ENCODE assay signal across 1 cellular context in the genomic region with DNA sequence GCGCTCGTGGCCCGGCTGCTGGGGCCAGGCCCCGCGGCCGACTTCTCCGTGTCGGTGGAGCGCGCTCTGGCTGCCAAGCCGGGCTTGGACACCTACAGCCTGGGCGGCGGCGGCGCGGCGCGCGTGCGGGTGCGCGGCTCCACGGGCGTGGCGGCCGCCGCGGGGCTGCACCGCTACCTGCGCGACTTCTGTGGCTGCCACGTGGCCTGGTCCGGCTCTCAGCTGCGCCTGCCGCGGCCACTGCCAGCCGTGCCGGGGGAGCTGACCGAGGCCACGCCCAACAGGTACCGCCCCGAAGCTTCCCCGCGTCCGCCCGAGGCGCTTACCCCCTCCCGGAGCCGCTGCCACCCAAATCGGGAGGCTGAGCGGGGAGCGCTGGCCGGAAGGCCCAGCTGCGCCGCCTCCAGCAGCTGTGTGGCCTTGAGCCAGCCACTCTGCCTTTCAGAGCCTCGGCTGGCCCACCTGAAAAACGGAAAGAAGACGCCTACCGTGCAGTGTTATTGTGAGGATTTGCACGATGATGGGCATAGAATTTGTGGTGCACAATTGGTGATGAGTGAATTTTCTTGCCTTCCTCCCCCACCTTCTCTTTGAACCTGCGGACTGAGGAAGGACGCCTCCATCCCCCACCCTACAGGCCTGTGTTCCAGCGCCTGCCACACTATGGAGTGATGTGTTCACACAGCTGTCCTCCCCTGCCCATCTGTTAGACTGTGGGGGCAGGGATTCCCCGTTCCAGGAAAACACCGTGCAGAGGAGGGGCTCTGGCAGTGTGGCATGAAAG.
TF ChIP-seq lines count a peak whose summit lies in the region.

No MANE protein-coding gene starts in this region.

TF ChIP-seq in GM12878, 131 proteins besides CTCF, POLR2A, EP300 and RAD21 (continues in another document):
- TF ChIP-seq, protein P1, sequence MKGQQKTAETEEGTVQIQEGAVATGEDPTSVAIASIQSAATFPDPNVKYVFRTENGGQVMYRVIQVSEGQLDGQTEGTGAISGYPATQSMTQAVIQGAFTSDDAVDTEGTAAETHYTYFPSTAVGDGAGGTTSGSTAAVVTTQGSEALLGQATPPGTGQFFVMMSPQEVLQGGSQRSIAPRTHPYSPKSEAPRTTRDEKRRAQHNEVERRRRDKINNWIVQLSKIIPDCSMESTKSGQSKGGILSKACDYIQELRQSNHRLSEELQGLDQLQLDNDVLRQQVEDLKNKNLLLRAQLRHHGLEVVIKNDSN (IDR thresholded peaks at IDR 0.05; ENCODE audit: borderline replicate concordance, extremely low read length, insufficient read depth, low read depth, low read length), result peak; percentile 54
- TF ChIP-seq TCF12 (IDR thresholded peaks at IDR 0.05; ENCODE audit: low read depth, low read length) (peak; percentile 44; the same call in 1 of the 2 replicates), NKRF (conservative IDR thresholded peaks at IDR 0.05) (peak; percentile 97), MXI1 (IDR thresholded peaks at IDR 0.05; ENCODE audit: low read depth, low read length) (peak; percentile 97), MEF2B (IDR thresholded peaks at IDR 0.05; ENCODE audit: partially characterized antibody, poor library complexity, severe bottlenecking) (peak; percentile 12), POLR2AphosphoS5 (IDR thresholded peaks at IDR 0.05; ENCODE audit: low read length) (0 out of 2 replicates have a peak, but pooled peaks have one; percentile 31), NBN (IDR thresholded peaks at IDR 0.05) (peak; percentile 41), EGR1 (IDR thresholded peaks at IDR 0.05; ENCODE audit: borderline replicate concordance in 1 of 2, low read depth in 2 of 2, low read length in 2 of 2) (no peak), E4F1 (IDR thresholded peaks at IDR 0.05; ENCODE audit: borderline replicate concordance, partially characterized antibody) (no peak), CHD4 (IDR thresholded peaks at IDR 0.05) (no peak), ELK1 (IDR thresholded peaks at IDR 0.05; ENCODE audit: low read depth, low read length) (0 out of 2 replicates have a peak, but pooled peaks have one; percentile 45), MAX (IDR thresholded peaks at IDR 0.05; ENCODE audit: low read depth, low read length) (peak; percentile 11; the same call in 1 of the 2 replicates), SMAD1 (IDR thresholded peaks at IDR 0.05; ENCODE audit: low read depth, partially characterized antibody) (no peak), RUNX3 (IDR thresholded peaks at IDR 0.05; ENCODE audit: low read length) (peak; percentile 30; the same call in 1 of the 2 replicates), SMC3 (IDR thresholded peaks at IDR 0.05; ENCODE audit: borderline replicate concordance, low read length) (no peak), GATAD2B (conservative IDR thresholded peaks at IDR 0.05; ENCODE audit: low read depth) (peak; percentile 98), RB1 (IDR thresholded peaks at IDR 0.05; ENCODE audit: borderline replicate concordance) (0 out of 2 replicates have a peak, but pooled peaks have one; percentile 29), NRF1 (conservative IDR thresholded peaks at IDR 0.05; ENCODE audit: low read depth, low read length) (0 out of 2 replicates have a peak, but pooled peaks have one; percentile 9), TARDBP (IDR thresholded peaks at IDR 0.05; ENCODE audit: borderline replicate concordance) (no peak), LARP7 (IDR thresholded peaks at IDR 0.05) (peak; percentile 95), DPF2 (IDR thresholded peaks at IDR 0.05) (peak; percentile 87; the same call in 1 of the 2 replicates), EZH2 (IDR thresholded peaks at IDR 0.05; ENCODE audit: borderline replicate concordance, control insufficient read depth, low read depth, low read length) (no peak), SUZ12 (IDR thresholded peaks at IDR 0.05; ENCODE audit: unreplicated experiment) (no peak), BCL3 (IDR thresholded peaks at IDR 0.05; ENCODE audit: borderline replicate concordance, insufficient read depth, low read depth, low read length, poor library complexity, severe bottlenecking) (no peak), BHLHE40 (IDR thresholded peaks at IDR 0.05; ENCODE audit: borderline replicate concordance in 1 of 2, low read depth in 2 of 2, low read length in 1 of 2) (peak in 1 of 2 experiments; percentile 48; a peak in 2 of 4 replicates), IKZF2 (IDR thresholded peaks at IDR 0.05) (peak; percentile 9 to 19; a peak in 1 of 4 replicates), IKZF1 (conservative IDR thresholded peaks at IDR 0.05) (peak; percentile 71), ZNF24 (IDR thresholded peaks at IDR 0.05) (no peak), HDGF (IDR thresholded peaks at IDR 0.05) (peak; percentile 36; the same call in 1 of the 2 replicates), ZNF217 (IDR thresholded peaks at IDR 0.05) (peak; percentile 56; the same call in 1 of the 2 replicates), TCF3 (IDR thresholded peaks at IDR 0.05; ENCODE audit: borderline replicate concordance, insufficient read depth, low read depth, low read length) (0 out of 2 replicates have a peak, but pooled peaks have one; percentile 53), BACH1 (IDR thresholded peaks at IDR 0.05; ENCODE audit: borderline replicate concordance) (0 out of 2 replicates have a peak, but pooled peaks have one; percentile 43), FOXK2 (IDR thresholded peaks at IDR 0.05) (0 out of 2 replicates have a peak, but pooled peaks have one; percentile 15), CREM (IDR thresholded peaks at IDR 0.05; ENCODE audit: low read depth) (no peak), SMARCA5 (IDR thresholded peaks at IDR 0.05) (peak; percentile 90), ZNF274 (IDR thresholded peaks at IDR 0.05; ENCODE audit: insufficient read depth, insufficient read length) (no peak), HCFC1 (IDR thresholded peaks at IDR 0.05; ENCODE audit: low read length) (0 out of 2 replicates have a peak, but pooled peaks have one; percentile 2)
- TF ChIP-seq, protein P2, sequence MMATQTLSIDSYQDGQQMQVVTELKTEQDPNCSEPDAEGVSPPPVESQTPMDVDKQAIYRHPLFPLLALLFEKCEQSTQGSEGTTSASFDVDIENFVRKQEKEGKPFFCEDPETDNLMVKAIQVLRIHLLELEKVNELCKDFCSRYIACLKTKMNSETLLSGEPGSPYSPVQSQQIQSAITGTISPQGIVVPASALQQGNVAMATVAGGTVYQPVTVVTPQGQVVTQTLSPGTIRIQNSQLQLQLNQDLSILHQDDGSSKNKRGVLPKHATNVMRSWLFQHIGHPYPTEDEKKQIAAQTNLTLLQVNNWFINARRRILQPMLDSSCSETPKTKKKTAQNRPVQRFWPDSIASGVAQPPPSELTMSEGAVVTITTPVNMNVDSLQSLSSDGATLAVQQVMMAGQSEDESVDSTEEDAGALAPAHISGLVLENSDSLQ (IDR thresholded peaks at IDR 0.05), result no peak
- TF ChIP-seq, protein P3, sequence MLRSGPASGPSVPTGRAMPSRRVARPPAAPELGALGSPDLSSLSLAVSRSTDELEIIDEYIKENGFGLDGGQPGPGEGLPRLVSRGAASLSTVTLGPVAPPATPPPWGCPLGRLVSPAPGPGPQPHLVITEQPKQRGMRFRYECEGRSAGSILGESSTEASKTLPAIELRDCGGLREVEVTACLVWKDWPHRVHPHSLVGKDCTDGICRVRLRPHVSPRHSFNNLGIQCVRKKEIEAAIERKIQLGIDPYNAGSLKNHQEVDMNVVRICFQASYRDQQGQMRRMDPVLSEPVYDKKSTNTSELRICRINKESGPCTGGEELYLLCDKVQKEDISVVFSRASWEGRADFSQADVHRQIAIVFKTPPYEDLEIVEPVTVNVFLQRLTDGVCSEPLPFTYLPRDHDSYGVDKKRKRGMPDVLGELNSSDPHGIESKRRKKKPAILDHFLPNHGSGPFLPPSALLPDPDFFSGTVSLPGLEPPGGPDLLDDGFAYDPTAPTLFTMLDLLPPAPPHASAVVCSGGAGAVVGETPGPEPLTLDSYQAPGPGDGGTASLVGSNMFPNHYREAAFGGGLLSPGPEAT (IDR thresholded peaks at IDR 0.05; ENCODE audit: low read depth), result peak; percentile 54; the same call in 1 of the 2 replicates
- TF ChIP-seq, protein P4, sequence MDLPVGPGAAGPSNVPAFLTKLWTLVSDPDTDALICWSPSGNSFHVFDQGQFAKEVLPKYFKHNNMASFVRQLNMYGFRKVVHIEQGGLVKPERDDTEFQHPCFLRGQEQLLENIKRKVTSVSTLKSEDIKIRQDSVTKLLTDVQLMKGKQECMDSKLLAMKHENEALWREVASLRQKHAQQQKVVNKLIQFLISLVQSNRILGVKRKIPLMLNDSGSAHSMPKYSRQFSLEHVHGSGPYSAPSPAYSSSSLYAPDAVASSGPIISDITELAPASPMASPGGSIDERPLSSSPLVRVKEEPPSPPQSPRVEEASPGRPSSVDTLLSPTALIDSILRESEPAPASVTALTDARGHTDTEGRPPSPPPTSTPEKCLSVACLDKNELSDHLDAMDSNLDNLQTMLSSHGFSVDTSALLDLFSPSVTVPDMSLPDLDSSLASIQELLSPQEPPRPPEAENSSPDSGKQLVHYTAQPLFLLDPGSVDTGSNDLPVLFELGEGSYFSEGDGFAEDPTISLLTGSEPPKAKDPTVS (IDR thresholded peaks at IDR 0.05; ENCODE audit: low read depth, low read length), result no peak
- TF ChIP-seq, protein P5, sequence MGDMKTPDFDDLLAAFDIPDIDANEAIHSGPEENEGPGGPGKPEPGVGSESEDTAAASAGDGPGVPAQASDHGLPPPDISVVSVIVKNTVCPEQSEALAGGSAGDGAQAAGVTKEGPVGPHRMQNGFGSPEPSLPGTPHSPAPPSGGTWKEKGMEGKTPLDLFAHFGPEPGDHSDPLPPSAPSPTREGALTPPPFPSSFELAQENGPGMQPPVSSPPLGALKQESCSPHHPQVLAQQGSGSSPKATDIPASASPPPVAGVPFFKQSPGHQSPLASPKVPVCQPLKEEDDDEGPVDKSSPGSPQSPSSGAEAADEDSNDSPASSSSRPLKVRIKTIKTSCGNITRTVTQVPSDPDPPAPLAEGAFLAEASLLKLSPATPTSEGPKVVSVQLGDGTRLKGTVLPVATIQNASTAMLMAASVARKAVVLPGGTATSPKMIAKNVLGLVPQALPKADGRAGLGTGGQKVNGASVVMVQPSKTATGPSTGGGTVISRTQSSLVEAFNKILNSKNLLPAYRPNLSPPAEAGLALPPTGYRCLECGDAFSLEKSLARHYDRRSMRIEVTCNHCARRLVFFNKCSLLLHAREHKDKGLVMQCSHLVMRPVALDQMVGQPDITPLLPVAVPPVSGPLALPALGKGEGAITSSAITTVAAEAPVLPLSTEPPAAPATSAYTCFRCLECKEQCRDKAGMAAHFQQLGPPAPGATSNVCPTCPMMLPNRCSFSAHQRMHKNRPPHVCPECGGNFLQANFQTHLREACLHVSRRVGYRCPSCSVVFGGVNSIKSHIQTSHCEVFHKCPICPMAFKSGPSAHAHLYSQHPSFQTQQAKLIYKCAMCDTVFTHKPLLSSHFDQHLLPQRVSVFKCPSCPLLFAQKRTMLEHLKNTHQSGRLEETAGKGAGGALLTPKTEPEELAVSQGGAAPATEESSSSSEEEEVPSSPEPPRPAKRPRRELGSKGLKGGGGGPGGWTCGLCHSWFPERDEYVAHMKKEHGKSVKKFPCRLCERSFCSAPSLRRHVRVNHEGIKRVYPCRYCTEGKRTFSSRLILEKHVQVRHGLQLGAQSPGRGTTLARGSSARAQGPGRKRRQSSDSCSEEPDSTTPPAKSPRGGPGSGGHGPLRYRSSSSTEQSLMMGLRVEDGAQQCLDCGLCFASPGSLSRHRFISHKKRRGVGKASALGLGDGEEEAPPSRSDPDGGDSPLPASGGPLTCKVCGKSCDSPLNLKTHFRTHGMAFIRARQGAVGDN (IDR thresholded peaks at IDR 0.05), result peak; percentile 71
